ENCODE assay signal across 28 cellular contexts in the genomic region with DNA sequence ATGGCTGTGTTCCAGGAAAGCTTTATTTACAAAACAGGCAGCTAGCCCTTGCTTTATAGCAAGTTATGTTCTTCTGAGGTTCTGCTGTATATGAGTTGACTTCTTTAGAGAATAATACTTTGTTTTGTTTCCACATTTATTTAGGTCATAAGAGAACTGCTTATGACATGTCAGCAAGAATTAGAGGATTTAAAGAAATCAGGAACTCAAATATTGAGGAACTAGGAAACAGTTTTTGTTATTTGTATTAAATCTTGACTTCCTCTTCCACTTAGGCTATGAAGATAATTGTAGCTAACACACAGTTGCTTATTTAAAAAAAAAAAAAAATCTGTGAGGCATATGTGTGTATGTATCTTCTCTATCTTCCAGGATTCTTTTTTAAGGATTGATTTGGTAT. TPM values are rescaled to one million over a fixed set of nuclear protein-coding genes. Genes with fewer than 3 reads are reported as not detected.
DNase-seq lines count a peak whose midpoint lies in the region; ATAC-seq and TF ChIP-seq lines count a peak whose summit lies in the region.
"Had no signal": no experiment of that assay in that cellular context is flagged by ENCODE, and none has a peak within 500 bp of the region (broad histone marks: within the 10 kb centered on the region; RNA-seq: fewer than 3 reads in every experiment).

No MANE protein-coding gene starts in this region.

- DNase-seq in left ventricle myocardium inferior (no peak), Right ventricle myocardium inferior (ENCODE audit: missing footprints) (no peak), NOMO-1 treated with DMSO at 0.1 percent for 48 hours (lab: John Stamatoyannopoulos, UW; ENCODE audit: unreplicated experiment) (peak; percentile 89), left lung (no peak), NCI-H128 (lab: John Stamatoyannopoulos, UW; ENCODE audit: unreplicated experiment) (no peak), coronary artery (ENCODE audit: low spot score) (no peak)
- no peak for DNase-seq in activated naive CD8-positive, alpha-beta T cell treated with anti-CD3 and anti-CD28 coated beads for 36 hours
- DNase-seq: ACHN; activated B cell treated with CpG ODN at 0.5 μM for 24 hours; activated CD4-positive, alpha-beta T cell treated with anti-CD3 and anti-CD28 coated beads, Interleukin-2, amount 50 U/mL, for 1 hour; activated CD8-positive, alpha-beta memory T cell treated with anti-CD3 and anti-CD28 coated beads, Interleukin-2, amount 10 ng/mL, durations not matched to agents 7 days and 5 days; activated naive CD4-positive, alpha-beta T cell treated with anti-CD3 and anti-CD28 coated beads, Interleukin-2, amount 10 ng/mL, durations not matched to agents 7 days and 5 days; amniotic stem cell; brain microvascular endothelial cell; hypothalamus; immature natural killer cell; left colon; NCI-H1048; NCI-H187 treated with DMSO at 0.1 percent for 48 hours; NCI-H526; occipital lobe; small intestine; stimulated activated CD4-positive, alpha-beta T cell treated with anti-CD3 and anti-CD28 coated beads, Interleukin-1b, Interleukin-23, amount 100 ng/mL, for 48 hours; stimulated activated CD8-positive, alpha-beta memory T cell treated with anti-CD3 and anti-CD28 coated beads, Interleukin-4, amount 100 ng/mL, for 48 hours; tibial artery had no signal

- peaks cover 8% of the 10 kb centered on the region for H3K36me3 Mint-ChIP-seq in activated naive CD8-positive, alpha-beta T cell treated with anti-CD3 and anti-CD28 coated beads for 36 hours

- ATAC-seq in Right ventricle myocardium inferior (no peak), left lung (peak; percentile 54)
- ATAC-seq: activated CD8-positive, alpha-beta memory T cell treated with anti-CD3 and anti-CD28 coated beads, Interleukin-2, amount 10 ng/mL, durations not matched to agents 7 days and 5 days; HCT116; left colon had no signal

- H3K27me3 ChIP-seq in left ventricle myocardium inferior (ENCODE audit: low read depth) (no peaks in the 10 kb centered on the region), left lung (no peaks in the 10 kb centered on the region)
- H3K27me3 ChIP-seq: BLaER1, brain microvascular endothelial cell, tibial artery had no signal

- peak overlapping the region; percentile 19 for H3K27ac ChIP-seq in left ventricle myocardium inferior (replicated peaks)
- peak overlapping the region in 1 of 2 donors; percentile 76 for H3K27ac ChIP-seq in left lung
- no peak overlapping the region for H3K27ac ChIP-seq in coronary artery
- H3K27ac ChIP-seq: BLaER1, brain microvascular endothelial cell, RWPE1, tibial artery had no signal

- intact Hi-C loops in left ventricle myocardium inferior (cut with micrococcal nuclease) (no loop called here), Right ventricle myocardium inferior (cut with DNase I) (no loop called here), left lung (cut with DNase I) (no loop called here)

- H3K27ac Mint-ChIP-seq in activated naive CD8-positive, alpha-beta T cell treated with anti-CD3 and anti-CD28 coated beads for 36 hours, result no peak overlapping the region
- H3K27ac Mint-ChIP-seq: activated CD8-positive, alpha-beta memory T cell treated with anti-CD3 and anti-CD28 coated beads, Interleukin-2, amount 10 ng/mL, durations not matched to agents 7 days and 5 days; activated naive CD4-positive, alpha-beta T cell treated with anti-CD3 and anti-CD28 coated beads, Interleukin-2, amount 10 ng/mL, durations not matched to agents 7 days and 5 days had no signal

- no peaks in the 10 kb centered on the region for H3K9me3 Mint-ChIP-seq in activated naive CD8-positive, alpha-beta T cell treated with anti-CD3 and anti-CD28 coated beads for 36 hours
- H3K9me3 Mint-ChIP-seq: activated B cell treated with CpG ODN at 0.5 μM for 24 hours; activated naive CD4-positive, alpha-beta T cell treated with anti-CD3 and anti-CD28 coated beads, Interleukin-2, amount 10 ng/mL, durations not matched to agents 7 days and 5 days; immature natural killer cell had no signal

- no peaks in the 10 kb centered on the region for H3K4me1 Mint-ChIP-seq in activated naive CD8-positive, alpha-beta T cell treated with anti-CD3 and anti-CD28 coated beads for 36 hours
- H3K4me1 Mint-ChIP-seq: activated naive CD4-positive, alpha-beta T cell treated with anti-CD3 and anti-CD28 coated beads, Interleukin-2, amount 10 ng/mL, durations not matched to agents 7 days and 5 days had no signal

- H3K36me3 ChIP-seq in left ventricle myocardium inferior (peaks cover 22% of the 10 kb centered on the region), left lung (peaks cover 0 to 38% of the 10 kb centered on the region in 2 donors)

- no peak overlapping the region for H3K4me3 ChIP-seq in left ventricle myocardium inferior
- no peak overlapping the region for H3K4me3 ChIP-seq in left lung
- H3K4me3 ChIP-seq in coronary artery, result no peak overlapping the region
- H3K4me3 ChIP-seq: BLaER1, tibial artery had no signal

- no peaks in the 10 kb centered on the region for H3K4me1 ChIP-seq in left ventricle myocardium inferior
- no peaks in the 10 kb centered on the region for H3K4me1 ChIP-seq in left lung
- H3K4me1 ChIP-seq: BLaER1, tibial artery had no signal

- TF ChIP-seq CTCF in left ventricle myocardium inferior (IDR thresholded peaks at IDR 0.05; ENCODE audit: borderline replicate concordance) (no peak), left lung (IDR thresholded peaks at IDR 0.05) (no peak), coronary artery (IDR thresholded peaks at IDR 0.05) (no peak)

- no peak overlapping the region for H3K4me3 Mint-ChIP-seq in activated naive CD8-positive, alpha-beta T cell treated with anti-CD3 and anti-CD28 coated beads for 36 hours
- H3K4me3 Mint-ChIP-seq: activated B cell treated with CpG ODN at 0.5 μM for 24 hours; activated CD8-positive, alpha-beta memory T cell treated with anti-CD3 and anti-CD28 coated beads, Interleukin-2, amount 10 ng/mL, durations not matched to agents 7 days and 5 days; activated naive CD4-positive, alpha-beta T cell treated with anti-CD3 and anti-CD28 coated beads, Interleukin-2, amount 10 ng/mL, durations not matched to agents 7 days and 5 days; immature natural killer cell had no signal

- no peaks in the 10 kb centered on the region for H3K27me3 Mint-ChIP-seq in activated naive CD8-positive, alpha-beta T cell treated with anti-CD3 and anti-CD28 coated beads for 36 hours
- H3K27me3 Mint-ChIP-seq: activated B cell treated with CpG ODN at 0.5 μM for 24 hours; activated CD8-positive, alpha-beta memory T cell treated with anti-CD3 and anti-CD28 coated beads, Interleukin-2, amount 10 ng/mL, durations not matched to agents 7 days and 5 days; activated naive CD4-positive, alpha-beta T cell treated with anti-CD3 and anti-CD28 coated beads, Interleukin-2, amount 10 ng/mL, durations not matched to agents 7 days and 5 days had no signal

- no peaks in the 10 kb centered on the region for H3K9me3 ChIP-seq in left ventricle myocardium inferior (replicated peaks)
- no peaks in the 10 kb centered on the region for H3K9me3 ChIP-seq in left lung
- H3K9me3 ChIP-seq: BLaER1, tibial artery had no signal

RNA-seq across cellular contexts. Expression of a gene that starts 14.3 kb away (rescaled TPM):
- total RNA-seq in left ventricle myocardium inferior (7.8 TPM), Right ventricle myocardium inferior (6.8 TPM), left lung (10 to 100 TPM; 10.9 to 11.5 TPM)
- total RNA-seq in activated naive CD8-positive, alpha-beta T cell treated with anti-CD3 and anti-CD28 coated beads for 36 hours, result 10 to 100 TPM; 11.2 to 12.5 TPM

RNA-seq across cellular contexts. Expression of a gene that starts 50.0 kb away (rescaled TPM):
- total RNA-seq in left ventricle myocardium inferior (143 TPM), Right ventricle myocardium inferior (154 TPM), left lung (10 to 100 TPM; 35.9 to 63.4 TPM)
- total RNA-seq in activated naive CD8-positive, alpha-beta T cell treated with anti-CD3 and anti-CD28 coated beads for 36 hours, result 10 to 100 TPM; 29.4 to 33.0 TPM
